Comparison of ENCODE assay signal across 15 cellular contexts in genomic region chr3:14863324-14864100, GRCh38. TPM values are rescaled to one million over a fixed set of nuclear protein-coding genes. Genes with fewer than 3 reads are reported as not detected.
DNase-seq lines count a peak whose midpoint lies in the region; ATAC-seq and TF ChIP-seq lines count a peak whose summit lies in the region.
"Had no signal": no experiment of that assay in that cellular context is flagged by ENCODE, and none has a peak within 500 bp of the region (broad histone marks: within the 10 kb centered on the region; RNA-seq: fewer than 3 reads in every experiment).

No MANE protein-coding gene starts in this region.

- no peaks in the 10 kb centered on the region for H3K36me3 ChIP-seq in OCI-LY7 (ENCODE audit: insufficient read depth, low read length)

- CTCF ChIA-PET in OCI-LY7 (lab: Charles Lee; ENCODE audit: unreplicated experiment) (no interaction called here), T-cell (lab: Charles Lee) (no interaction called here)

- DNase-seq in GM12865 (ENCODE audit: low read depth) = no peak
- DNase-seq in OCI-LY7 (ENCODE audit: low spot score) = no peak
- DNase-seq in fibroblast of mammary gland (ENCODE audit: low read depth) = no peak
- no peak for DNase-seq in sciatic nerve (ENCODE audit: low spot score)
- DNase-seq in T-cell = no peak
- no peak for DNase-seq in NCI-H1436 (lab: John Stamatoyannopoulos, UW)
- DNase-seq: activated CD8-positive, alpha-beta memory T cell treated with anti-CD3 and anti-CD28 coated beads, Interleukin-2, amount 10 ng/mL, durations not matched to agents 7 days and 5 days; activated naive CD8-positive, alpha-beta T cell treated with anti-CD3 and anti-CD28 coated beads, Interleukin-2, amount 50 U/mL, for 24 hours; DMS153; effector memory CD4-positive, alpha-beta T cell; naive thymus-derived CD8-positive, alpha-beta T cell; NCI-H187 treated with DMSO at 0.1 percent for 48 hours; stimulated activated CD4-positive, alpha-beta T cell treated with anti-CD3 and anti-CD28 coated beads, Interleukin-15, amount 100 ng/mL, for 24 hours had no signal

- H4K20me1 ChIP-seq in OCI-LY7 (ENCODE audit: insufficient read depth, low read length) = no peaks in the 10 kb centered on the region

- H3K4me3 Mint-ChIP-seq in T-cell = no peak overlapping the region
- H3K4me3 Mint-ChIP-seq: activated CD8-positive, alpha-beta memory T cell treated with anti-CD3 and anti-CD28 coated beads, Interleukin-2, amount 10 ng/mL, durations not matched to agents 7 days and 5 days; activated naive CD8-positive, alpha-beta T cell treated with anti-CD3 and anti-CD28 coated beads, Interleukin-2, amount 50 U/mL, for 24 hours; naive thymus-derived CD8-positive, alpha-beta T cell had no signal

- intact Hi-C loops in OCI-LY7 (cut with micrococcal nuclease; ENCODE audit: unreplicated experiment) (no loop called here), sciatic nerve (cut with DNase I) (no loop called here)

- H3K9me3 ChIP-seq in OCI-LY7 (ENCODE audit: low read length) = no peaks in the 10 kb centered on the region

- H3K4me3 ChIP-seq in GM12865 (ENCODE audit: low read depth, low read length) (no peak overlapping the region), OCI-LY7 (ENCODE audit: low read depth, low read length, poor library complexity, severe bottlenecking) (no peak overlapping the region), fibroblast of mammary gland (ENCODE audit: control insufficient read depth, low read depth, low read length) (no peak overlapping the region)

- no peaks in the 10 kb centered on the region for H3K4me1 ChIP-seq in OCI-LY7 (ENCODE audit: insufficient read depth, low read length, poor library complexity, severe bottlenecking)

- no peak overlapping the region for H2AFZ ChIP-seq in OCI-LY7 (ENCODE audit: low read length)

- no peaks in the 10 kb centered on the region for H3K79me2 ChIP-seq in OCI-LY7 (ENCODE audit: insufficient read depth, low read depth, low read length)

- no TSS peak for BruUV-seq in OCI-LY7 (replicated peaks; lab: Mats Ljungman, UMichigan)

- no peak overlapping the region for H3K27ac Mint-ChIP-seq in T-cell
- H3K27ac Mint-ChIP-seq: activated CD8-positive, alpha-beta memory T cell treated with anti-CD3 and anti-CD28 coated beads, Interleukin-2, amount 10 ng/mL, durations not matched to agents 7 days and 5 days; activated naive CD8-positive, alpha-beta T cell treated with anti-CD3 and anti-CD28 coated beads, Interleukin-2, amount 50 U/mL, for 24 hours; naive thymus-derived CD8-positive, alpha-beta T cell had no signal

- H3K4me2 ChIP-seq in OCI-LY7 (ENCODE audit: low read length) = no peak overlapping the region

- POLR2A ChIA-PET in OCI-LY7 (lab: Charles Lee) = no interaction called here
- POLR2A ChIA-PET in T-cell (lab: Charles Lee) = no interaction called here

- H3K4me1 Mint-ChIP-seq in T-cell = peaks cover 0 to 6% (median 0%) of the 10 kb centered on the region in 3 donors
- H3K4me1 Mint-ChIP-seq: activated CD8-positive, alpha-beta memory T cell treated with anti-CD3 and anti-CD28 coated beads, Interleukin-2, amount 10 ng/mL, durations not matched to agents 7 days and 5 days; activated naive CD8-positive, alpha-beta T cell treated with anti-CD3 and anti-CD28 coated beads, Interleukin-2, amount 50 U/mL, for 24 hours had no signal

- TF ChIP-seq CTCF in GM12865 (IDR thresholded peaks at IDR 0.05; ENCODE audit: insufficient read depth, low read depth, low read length, missing control alignments) (peak; percentile 8), OCI-LY7 (conservative IDR thresholded peaks at IDR 0.05; ENCODE audit: low read length) (peak; percentile 56), fibroblast of mammary gland (conservative IDR thresholded peaks at IDR 0.05; ENCODE audit: control insufficient read depth, insufficient read depth, low read depth, low read length) (peak; percentile 30)

- H3K36me3 Mint-ChIP-seq in T-cell = no peaks in the 10 kb centered on the region
- H3K36me3 Mint-ChIP-seq: activated CD8-positive, alpha-beta memory T cell treated with anti-CD3 and anti-CD28 coated beads, Interleukin-2, amount 10 ng/mL, durations not matched to agents 7 days and 5 days; naive thymus-derived CD8-positive, alpha-beta T cell had no signal

- no peaks in the 10 kb centered on the region for H3K9me3 Mint-ChIP-seq in T-cell
- H3K9me3 Mint-ChIP-seq: activated naive CD8-positive, alpha-beta T cell treated with anti-CD3 and anti-CD28 coated beads, Interleukin-2, amount 50 U/mL, for 24 hours; naive thymus-derived CD8-positive, alpha-beta T cell had no signal

- H3K27ac ChIP-seq in OCI-LY7 (ENCODE audit: low read depth, low read length, poor library complexity, severe bottlenecking) = no peak overlapping the region

- ATAC-seq in sciatic nerve (peak; percentile 27), T-cell (replicated peaks in 1 of 4) (no peak), GM19467 (IDR thresholded peaks at IDR 0.05; ENCODE audit: unreplicated experiment) (no peak)
- ATAC-seq: activated CD8-positive, alpha-beta memory T cell treated with anti-CD3 and anti-CD28 coated beads, Interleukin-2, amount 10 ng/mL, durations not matched to agents 7 days and 5 days; activated naive CD8-positive, alpha-beta T cell treated with anti-CD3 and anti-CD28 coated beads, Interleukin-2, amount 50 U/mL, for 24 hours; naive thymus-derived CD8-positive, alpha-beta T cell had no signal

- H3K27me3 Mint-ChIP-seq in T-cell = no peaks in the 10 kb centered on the region
- H3K27me3 Mint-ChIP-seq: activated naive CD8-positive, alpha-beta T cell treated with anti-CD3 and anti-CD28 coated beads, Interleukin-2, amount 50 U/mL, for 24 hours had no signal

- no peaks in the 10 kb centered on the region for H3K9me2 ChIP-seq in OCI-LY7 (ENCODE audit: insufficient read depth, low read length)

RNA-seq across cellular contexts. Expression of gene FGD5, which starts 44.8 kb away (rescaled TPM):
- 0.05 and 0.09 TPM in 2 replicates for total RNA-seq in OCI-LY7 (2014; rRNA removed; shearing (Covaris generic))
- total RNA-seq in OCI-LY7 (2022) (0.21 TPM in 1 of 2 replicates, not detected in the other), sciatic nerve (57.4 TPM), T-cell (under 1 TPM in 3 of 5 donors, not detected in 2; 0.13 to 0.53 (median 0.32) TPM)
- total RNA-seq: activated CD8-positive, alpha-beta memory T cell treated with anti-CD3 and anti-CD28 coated beads, Interleukin-2, amount 10 ng/mL, durations not matched to agents 7 days and 5 days; HT1080 had no signal

Comparison
In these comparisons a context has a peak if more than half of its experiments do, and no peak if none do; other contexts are left out.
1. RNA of gene FGD5, which starts 44.8 kb away (total RNA-seq): 57.4 TPM in sciatic nerve (single experiment); 0.05 to 0.21 TPM in OCI-LY7 and 0.13 to 0.53 TPM in T-cell; every median in the first group is over 10 times any median in the second.
2. Peak in every context shown above with its lines, with median percentiles within 50 percentile points of each other: CTCF ChIP-seq.